ENCODE assay signal across 8 cellular contexts in the genomic region with DNA sequence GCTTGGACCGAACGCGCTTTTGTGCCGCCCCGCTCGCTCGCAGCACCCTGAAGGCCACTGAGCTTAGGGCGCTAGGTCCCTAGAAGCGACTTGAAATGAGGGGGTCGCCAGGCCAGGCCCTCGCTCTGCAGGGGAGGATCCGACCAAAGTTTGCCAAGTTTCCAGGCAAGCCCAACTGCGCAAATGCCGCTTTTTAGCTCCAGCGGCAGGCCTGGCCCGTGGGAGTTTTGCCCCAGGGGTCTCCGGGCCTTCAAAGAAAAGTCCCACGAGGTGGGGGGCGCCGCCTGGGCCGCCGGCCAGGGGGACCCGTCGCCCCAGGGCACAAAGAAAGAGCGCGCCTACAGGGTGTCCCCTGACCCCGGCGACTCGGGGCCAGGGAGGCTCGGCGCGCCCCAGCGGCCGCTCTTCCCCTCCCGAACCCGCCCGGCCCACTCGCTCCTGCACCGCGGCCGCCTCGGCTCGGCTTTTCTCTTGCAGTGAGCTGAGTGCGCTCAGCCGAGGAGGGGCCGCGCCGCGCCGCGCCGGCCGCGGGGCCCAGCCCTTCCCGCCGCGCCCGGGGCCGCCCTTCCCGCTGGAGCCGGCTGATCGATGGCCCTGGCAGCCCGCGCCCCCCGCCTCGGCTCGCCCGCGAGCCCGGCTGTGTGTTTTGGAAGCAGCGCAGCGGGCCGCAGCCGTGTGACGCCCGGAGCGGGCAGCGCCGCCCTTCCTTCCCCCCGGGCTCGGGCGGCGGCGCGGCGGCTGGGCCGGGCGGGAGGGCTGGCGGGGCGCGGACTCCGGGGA. TPM values are rescaled to one million over a fixed set of nuclear protein-coding genes. Genes with fewer than 3 reads are reported as not detected.
A peak's percentile ranks its signal among the peaks of the same experiment; 100 is the strongest.
DNase-seq lines count a peak whose midpoint lies in the region; ATAC-seq and TF ChIP-seq lines count a peak whose summit lies in the region.

No MANE protein-coding gene starts in this region.

- peaks cover 29% of the 10 kb centered on the region for H3K4me1 ChIP-seq in HUES6 (ENCODE audit: control insufficient read depth, insufficient read depth, low read length)
- H3K4me1 ChIP-seq in foreskin keratinocyte, result peaks cover 9% of the 10 kb centered on the region
- peaks cover 17% of the 10 kb centered on the region for H3K4me1 ChIP-seq in rectal smooth muscle tissue (ENCODE audit: control insufficient read depth, insufficient read depth, low read length)

- TF ChIP-seq CTCF in GM12875 (IDR thresholded peaks at IDR 0.05; ENCODE audit: borderline replicate concordance, insufficient read depth, low read depth, low read length) (no peak), foreskin keratinocyte (conservative IDR thresholded peaks at IDR 0.05) (no peak)

- no peaks in the 10 kb centered on the region for H3K36me3 ChIP-seq in HUES6 (ENCODE audit: control insufficient read depth, insufficient read depth, low read length)
- H3K36me3 ChIP-seq in rectal smooth muscle tissue (ENCODE audit: control insufficient read depth, insufficient read depth, low read length), result no peaks in the 10 kb centered on the region

- H3K27ac ChIP-seq in HUES6 (ENCODE audit: low read depth, low read length) (peak overlapping the region; percentile 69; the same call in 1 of the 2 replicates), foreskin keratinocyte (peak overlapping the region; percentile 65), rectal smooth muscle tissue (ENCODE audit: low read depth, low read length) (peak overlapping the region; percentile 97)

- H3K9me3 ChIP-seq in HUES6 (ENCODE audit: control insufficient read depth, insufficient read depth, low read depth, low read length), result no peaks in the 10 kb centered on the region

- ATAC-seq in GM21526 (IDR thresholded peaks at IDR 0.05; ENCODE audit: low FRiP score, unreplicated experiment) (peak; percentile 35), foreskin keratinocyte (peak; percentile 47)

- H3K9ac ChIP-seq in HUES6 (ENCODE audit: low read length) (peak overlapping the region; percentile 76), rectal smooth muscle tissue (ENCODE audit: low read length) (peak overlapping the region; percentile 66)

- H3K27me3 ChIP-seq in HUES6 (ENCODE audit: control insufficient read depth, insufficient read depth, low read length) (peaks cover 21% of the 10 kb centered on the region), foreskin keratinocyte (no peaks in the 10 kb centered on the region), rectal smooth muscle tissue (ENCODE audit: control insufficient read depth, insufficient read depth, low read length) (no peaks in the 10 kb centered on the region)

- H3K4me3 ChIP-seq in GM12875 (ENCODE audit: low read depth, low read length) (peak overlapping the region; percentile 72), HUES6 (ENCODE audit: low read depth, low read length) (peak overlapping the region; percentile 68), rectal smooth muscle tissue (ENCODE audit: low read length) (peak overlapping the region; percentile 75)

- peak; percentile 70 to 74 for DNase-seq in activated T-cell treated with anti-CD3 and anti-CD28 coated beads, Interleukin-2, amount 50 U/mL, for 48 hours
- DNase-seq in foreskin keratinocyte (no peak), DMS153 treated with DMSO at 0.1 percent for 48 hours (lab: John Stamatoyannopoulos, UW; ENCODE audit: unreplicated experiment) (no peak), A172 (ENCODE audit: low spot score) (no peak)

RNA-seq across cellular contexts. Expression of a gene that starts 0.8 kb away (rescaled TPM):
- 29.1 and 30.1 TPM in 2 replicates for total RNA-seq in foreskin keratinocyte
- polyA plus RNA-seq in foreskin keratinocyte, result 8.0 and 9.4 TPM in 2 replicates
- total RNA-seq in A172 (2014; rRNA removed; shearing (Covaris generic)), result 6.4 and 8.9 TPM in 2 replicates

Comparison
In these comparisons a context has a peak if more than half of its experiments do, and no peak if none do; other contexts are left out.
1. DNase-seq: peak in activated T-cell treated with anti-CD3 and anti-CD28 coated beads, Interleukin-2, amount 50 U/mL, for 48 hours (2 of 2); none in foreskin keratinocyte (0 of 2), DMS153 treated with DMSO at 0.1 percent for 48 hours (single experiment) and A172 (single experiment).
2. Peak in every context shown above with its lines, with median percentiles within 50 percentile points of each other: H3K4me3 ChIP-seq and H3K27ac ChIP-seq.